Comparison of ENCODE assay signal across 1 cellular context in the genomic region with DNA sequence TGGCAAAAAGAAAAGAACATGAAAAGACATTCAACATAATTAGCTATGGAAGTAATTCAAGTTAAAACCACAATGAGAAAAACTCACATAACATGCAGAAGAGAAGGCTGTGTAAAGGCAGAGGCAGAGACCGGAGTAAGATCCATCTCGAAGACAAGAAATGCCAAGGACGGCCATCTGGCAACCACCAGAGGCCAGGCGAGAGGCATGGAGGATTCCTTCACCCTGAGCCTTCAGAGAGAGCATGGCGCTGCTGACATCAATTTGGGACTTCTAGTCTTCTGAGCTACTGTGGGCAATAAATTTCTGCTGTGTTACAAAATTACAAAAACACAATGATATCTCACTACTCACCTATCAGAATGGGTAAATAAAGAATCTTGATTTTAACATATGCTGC.
TF ChIP-seq lines count a peak whose summit lies in the region.

No MANE protein-coding gene starts in this region.

TF ChIP-seq in GM23338, 12 proteins besides CTCF, POLR2A, EP300 and RAD21 (continued from another document):
- TF ChIP-seq, protein P1, sequence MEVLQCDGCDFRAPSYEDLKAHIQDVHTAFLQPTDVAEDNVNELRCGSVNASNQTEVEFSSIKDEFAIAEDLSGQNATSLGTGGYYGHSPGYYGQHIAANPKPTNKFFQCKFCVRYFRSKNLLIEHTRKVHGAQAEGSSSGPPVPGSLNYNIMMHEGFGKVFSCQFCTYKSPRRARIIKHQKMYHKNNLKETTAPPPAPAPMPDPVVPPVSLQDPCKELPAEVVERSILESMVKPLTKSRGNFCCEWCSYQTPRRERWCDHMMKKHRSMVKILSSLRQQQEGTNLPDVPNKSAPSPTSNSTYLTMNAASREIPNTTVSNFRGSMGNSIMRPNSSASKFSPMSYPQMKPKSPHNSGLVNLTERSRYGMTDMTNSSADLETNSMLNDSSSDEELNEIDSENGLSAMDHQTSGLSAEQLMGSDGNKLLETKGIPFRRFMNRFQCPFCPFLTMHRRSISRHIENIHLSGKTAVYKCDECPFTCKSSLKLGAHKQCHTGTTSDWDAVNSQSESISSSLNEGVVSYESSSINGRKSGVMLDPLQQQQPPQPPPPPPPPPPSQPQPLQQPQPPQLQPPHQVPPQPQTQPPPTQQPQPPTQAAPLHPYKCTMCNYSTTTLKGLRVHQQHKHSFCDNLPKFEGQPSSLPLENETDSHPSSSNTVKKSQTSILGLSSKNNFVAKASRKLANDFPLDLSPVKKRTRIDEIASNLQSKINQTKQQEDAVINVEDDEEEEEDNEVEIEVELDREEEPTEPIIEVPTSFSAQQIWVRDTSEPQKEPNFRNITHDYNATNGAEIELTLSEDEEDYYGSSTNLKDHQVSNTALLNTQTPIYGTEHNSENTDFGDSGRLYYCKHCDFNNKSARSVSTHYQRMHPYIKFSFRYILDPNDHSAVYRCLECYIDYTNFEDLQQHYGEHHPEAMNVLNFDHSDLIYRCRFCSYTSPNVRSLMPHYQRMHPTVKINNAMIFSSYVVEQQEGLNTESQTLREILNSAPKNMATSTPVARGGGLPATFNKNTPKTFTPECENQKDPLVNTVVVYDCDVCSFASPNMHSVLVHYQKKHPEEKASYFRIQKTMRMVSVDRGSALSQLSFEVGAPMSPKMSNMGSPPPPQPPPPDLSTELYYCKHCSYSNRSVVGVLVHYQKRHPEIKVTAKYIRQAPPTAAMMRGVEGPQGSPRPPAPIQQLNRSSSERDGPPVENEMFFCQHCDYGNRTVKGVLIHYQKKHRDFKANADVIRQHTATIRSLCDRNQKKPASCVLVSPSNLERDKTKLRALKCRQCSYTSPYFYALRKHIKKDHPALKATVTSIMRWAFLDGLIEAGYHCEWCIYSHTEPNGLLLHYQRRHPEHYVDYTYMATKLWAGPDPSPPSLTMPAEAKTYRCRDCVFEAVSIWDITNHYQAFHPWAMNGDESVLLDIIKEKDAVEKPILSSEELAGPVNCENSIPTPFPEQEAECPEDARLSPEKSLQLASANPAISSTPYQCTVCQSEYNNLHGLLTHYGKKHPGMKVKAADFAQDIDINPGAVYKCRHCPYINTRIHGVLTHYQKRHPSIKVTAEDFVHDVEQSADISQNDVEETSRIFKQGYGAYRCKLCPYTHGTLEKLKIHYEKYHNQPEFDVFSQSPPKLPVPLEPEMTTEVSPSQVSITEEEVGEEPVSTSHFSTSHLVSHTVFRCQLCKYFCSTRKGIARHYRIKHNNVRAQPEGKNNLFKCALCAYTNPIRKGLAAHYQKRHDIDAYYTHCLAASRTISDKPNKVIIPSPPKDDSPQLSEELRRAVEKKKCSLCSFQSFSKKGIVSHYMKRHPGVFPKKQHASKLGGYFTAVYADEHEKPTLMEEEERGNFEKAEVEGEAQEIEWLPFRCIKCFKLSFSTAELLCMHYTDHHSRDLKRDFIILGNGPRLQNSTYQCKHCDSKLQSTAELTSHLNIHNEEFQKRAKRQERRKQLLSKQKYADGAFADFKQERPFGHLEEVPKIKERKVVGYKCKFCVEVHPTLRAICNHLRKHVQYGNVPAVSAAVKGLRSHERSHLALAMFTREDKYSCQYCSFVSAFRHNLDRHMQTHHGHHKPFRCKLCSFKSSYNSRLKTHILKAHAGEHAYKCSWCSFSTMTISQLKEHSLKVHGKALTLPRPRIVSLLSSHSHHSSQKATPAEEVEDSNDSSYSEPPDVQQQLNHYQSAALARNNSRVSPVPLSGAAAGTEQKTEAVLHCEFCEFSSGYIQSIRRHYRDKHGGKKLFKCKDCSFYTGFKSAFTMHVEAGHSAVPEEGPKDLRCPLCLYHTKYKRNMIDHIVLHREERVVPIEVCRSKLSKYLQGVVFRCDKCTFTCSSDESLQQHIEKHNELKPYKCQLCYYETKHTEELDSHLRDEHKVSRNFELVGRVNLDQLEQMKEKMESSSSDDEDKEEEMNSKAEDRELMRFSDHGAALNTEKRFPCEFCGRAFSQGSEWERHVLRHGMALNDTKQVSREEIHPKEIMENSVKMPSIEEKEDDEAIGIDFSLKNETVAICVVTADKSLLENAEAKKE (CRISPR knock-in tag; IDR thresholded peaks at IDR 0.05): no peak
TF ChIP-seq in GM23338: peak in this region for 0.
